25 cellular contexts compared by ENCODE assay signal in genomic region chr10:2701802-2702201, GRCh38.
"Had no signal": no experiment of that assay in that cellular context is flagged by ENCODE, and none has a peak within 500 bp of the region (broad histone marks: within the 10 kb centered on the region; RNA-seq: fewer than 3 reads in every experiment).

No MANE protein-coding gene starts in this region.

- H3K9me3 ChIP-seq: esophagus squamous epithelium, heart right ventricle, lower lobe of right lung, ovary, psoas muscle, sigmoid colon, stomach, tibial artery had no signal

- H3K27ac ChIP-seq: esophagus squamous epithelium, heart right ventricle, lower lobe of right lung, ovary, psoas muscle, sigmoid colon, stomach, tibial artery had no signal

- H3K36me3 Mint-ChIP-seq: immature natural killer cell; naive thymus-derived CD8-positive, alpha-beta T cell; stimulated activated effector memory CD8-positive, alpha-beta T cell treated with anti-CD3 and anti-CD28 coated beads, Interleukin-12 subunit alpha, Interleukin-12 subunit beta, amount 100 ng/mL, for 72 hours; type B pancreatic cell had no signal

- H3K4me1 Mint-ChIP-seq: immature natural killer cell; nephron progenitor cell; stimulated activated effector memory CD8-positive, alpha-beta T cell treated with anti-CD3 and anti-CD28 coated beads, Interleukin-12 subunit alpha, Interleukin-12 subunit beta, amount 100 ng/mL, for 72 hours had no signal

- H3K4me3 Mint-ChIP-seq: effector memory CD8-positive, alpha-beta T cell; immature natural killer cell; naive thymus-derived CD8-positive, alpha-beta T cell; nephron progenitor cell; stimulated activated effector memory CD8-positive, alpha-beta T cell treated with anti-CD3 and anti-CD28 coated beads, Interleukin-12 subunit alpha, Interleukin-12 subunit beta, amount 100 ng/mL, for 72 hours; type B pancreatic cell had no signal

- H3K4me3 ChIP-seq: esophagus squamous epithelium, heart right ventricle, lower lobe of right lung, ovary, psoas muscle, sigmoid colon, stomach, tibial artery had no signal

- H3K27me3 Mint-ChIP-seq: effector memory CD8-positive, alpha-beta T cell had no signal

- H3K36me3 ChIP-seq: esophagus squamous epithelium, heart right ventricle, lower lobe of right lung, ovary, sigmoid colon, stomach, tibial artery had no signal

- H3K27me3 ChIP-seq: esophagus squamous epithelium, heart right ventricle, ovary, sigmoid colon, stomach, tibial artery had no signal

- H3K27ac Mint-ChIP-seq: effector memory CD8-positive, alpha-beta T cell; immature natural killer cell; naive thymus-derived CD8-positive, alpha-beta T cell; nephron progenitor cell; stimulated activated effector memory CD8-positive, alpha-beta T cell treated with anti-CD3 and anti-CD28 coated beads, Interleukin-12 subunit alpha, Interleukin-12 subunit beta, amount 100 ng/mL, for 72 hours; type B pancreatic cell had no signal

- DNase-seq: cortex of kidney; effector memory CD8-positive, alpha-beta T cell; erythroblast; esophagus squamous epithelium; foreskin melanocyte; glutamatergic neuron; heart right ventricle; hypothalamus; immature natural killer cell; left ventricle myocardium superior; lower lobe of right lung; naive thymus-derived CD8-positive, alpha-beta T cell; nephron progenitor cell; occipital lobe; ovary; psoas muscle; right cardiac atrium; sigmoid colon; stimulated activated CD4-positive, alpha-beta T cell treated with anti-CD3 and anti-CD28 coated beads, Interleukin-2, amount 100 ng/mL, for 24 hours; stimulated activated CD4-positive, alpha-beta T cell treated with anti-CD3 and anti-CD28 coated beads, Interleukin-4, amount 100 ng/mL, for 24 hours; stimulated activated naive CD4-positive, alpha-beta T cell treated with Interleukin-2 at 50 U/mL for 16 hours; stomach; tibial artery had no signal

- ATAC-seq: effector memory CD8-positive, alpha-beta T cell; heart right ventricle; left ventricle myocardium superior; lower lobe of right lung; naive thymus-derived CD8-positive, alpha-beta T cell; psoas muscle; right cardiac atrium; stimulated activated effector memory CD8-positive, alpha-beta T cell treated with anti-CD3 and anti-CD28 coated beads, Interleukin-12 subunit alpha, Interleukin-12 subunit beta, amount 100 ng/mL, for 72 hours had no signal

- H3K9me3 Mint-ChIP-seq: effector memory CD8-positive, alpha-beta T cell; nephron progenitor cell; stimulated activated effector memory CD8-positive, alpha-beta T cell treated with anti-CD3 and anti-CD28 coated beads, Interleukin-12 subunit alpha, Interleukin-12 subunit beta, amount 100 ng/mL, for 72 hours; type B pancreatic cell had no signal

- H3K4me1 ChIP-seq: esophagus squamous epithelium, heart right ventricle, lower lobe of right lung, psoas muscle, sigmoid colon, stomach, tibial artery had no signal
